Comparison of ENCODE assay signal across 1 cellular context in genomic region chr1:2268285-2269056, GRCh38.
TF ChIP-seq lines count a peak whose summit lies in the region.

No MANE protein-coding gene starts in this region.

TF ChIP-seq in IMR-90, 13 proteins besides CTCF, POLR2A, EP300 and RAD21:
- TF ChIP-seq BHLHE40 (IDR thresholded peaks at IDR 0.05; ENCODE audit: low read depth, low read length) (no peak), NFE2L2 (IDR thresholded peaks at IDR 0.05; ENCODE audit: low read depth, low read length) (no peak), MAFK (IDR thresholded peaks at IDR 0.05; ENCODE audit: low read depth, low read length) (no peak), MXI1 (IDR thresholded peaks at IDR 0.05; ENCODE audit: borderline replicate concordance, low read depth, low read length) (no peak), FOS (IDR thresholded peaks at IDR 0.05; ENCODE audit: low read depth, low read length) (no peak), SMC3 (IDR thresholded peaks at IDR 0.05; ENCODE audit: low read depth, low read length) (no peak), RFX5 (IDR thresholded peaks at IDR 0.05; ENCODE audit: low read depth, low read length) (no peak)
